ENCODE assay signal across 8 cellular contexts in genomic region chr18:44759925-44760342, GRCh38.
DNase-seq lines count a peak whose midpoint lies in the region; ATAC-seq and TF ChIP-seq lines count a peak whose summit lies in the region.

No MANE protein-coding gene starts in this region.

- WGBS in esophagus muscularis mucosa, result 100% methylated on average over 1 of the region's 1 CpG

- peak; percentile 39 for DNase-seq in GM06990 (ENCODE audit: extremely low read depth, insufficient read length)
- no peak for DNase-seq in esophagus muscularis mucosa (ENCODE audit: extremely low spot score)
- no peak for DNase-seq in NCI-H2227 (lab: John Stamatoyannopoulos, UW; ENCODE audit: unreplicated experiment)
- no peak for DNase-seq in GM13976 (ENCODE audit: low spot score)
- no peak for DNase-seq in T-helper 9 cell
- DNase-seq in NCI-H187 (lab: John Stamatoyannopoulos, UW), result no peak

- H3K27ac ChIP-seq in esophagus muscularis mucosa (replicated peaks in 1 of 4), result peak overlapping the region; percentile 1 to 33 (median 28)

- ATAC-seq in GM21367 (IDR thresholded peaks at IDR 0.05; ENCODE audit: unreplicated experiment) (peak; percentile 52), HG03460 (IDR thresholded peaks at IDR 0.05; ENCODE audit: unreplicated experiment) (peak; percentile 51)

- no peaks in the 10 kb centered on the region for H3K27me3 ChIP-seq in GM06990 (replicated peaks; ENCODE audit: control insufficient read depth, insufficient read depth, low read length)
- no peaks in the 10 kb centered on the region for H3K27me3 ChIP-seq in esophagus muscularis mucosa

- H3K36me3 ChIP-seq in GM06990 (ENCODE audit: control insufficient read depth, insufficient read depth, low read length) (no peaks in the 10 kb centered on the region), esophagus muscularis mucosa (no peaks in the 10 kb centered on the region)

- no peak for TF ChIP-seq EP300 in esophagus muscularis mucosa (IDR thresholded peaks at IDR 0.05)

- no peak overlapping the region for H3K4me3 ChIP-seq in GM06990 (replicated peaks; ENCODE audit: low read depth, low read length)
- no peak overlapping the region for H3K4me3 ChIP-seq in esophagus muscularis mucosa

- in situ Hi-C loops in GM13976 (cut with MboI; ENCODE audit: low sequenced_read_pairs, unreplicated experiment), result no loop called here

- intact Hi-C loops in esophagus muscularis mucosa (cut with DNase I), result no loop called here

- TF ChIP-seq CTCF in GM06990 (IDR thresholded peaks at IDR 0.05; ENCODE audit: insufficient read depth, low read length, poor library complexity, severe bottlenecking) (no peak), esophagus muscularis mucosa (IDR thresholded peaks at IDR 0.05) (no peak), GM13976 (IDR thresholded peaks at IDR 0.05; ENCODE audit: borderline replicate concordance, control extremely low read depth, extremely low read depth, insufficient read depth, missing control alignments) (no peak)

- H3K4me1 ChIP-seq in esophagus muscularis mucosa, result peaks cover 7 to 62% (median 33%) of the 10 kb centered on the region in 4 donors

- no peaks in the 10 kb centered on the region for H3K9me3 ChIP-seq in esophagus muscularis mucosa

- TF ChIP-seq POLR2A in esophagus muscularis mucosa (IDR thresholded peaks at IDR 0.05; ENCODE audit: low read depth), result no peak
